In the genomic region with DNA sequence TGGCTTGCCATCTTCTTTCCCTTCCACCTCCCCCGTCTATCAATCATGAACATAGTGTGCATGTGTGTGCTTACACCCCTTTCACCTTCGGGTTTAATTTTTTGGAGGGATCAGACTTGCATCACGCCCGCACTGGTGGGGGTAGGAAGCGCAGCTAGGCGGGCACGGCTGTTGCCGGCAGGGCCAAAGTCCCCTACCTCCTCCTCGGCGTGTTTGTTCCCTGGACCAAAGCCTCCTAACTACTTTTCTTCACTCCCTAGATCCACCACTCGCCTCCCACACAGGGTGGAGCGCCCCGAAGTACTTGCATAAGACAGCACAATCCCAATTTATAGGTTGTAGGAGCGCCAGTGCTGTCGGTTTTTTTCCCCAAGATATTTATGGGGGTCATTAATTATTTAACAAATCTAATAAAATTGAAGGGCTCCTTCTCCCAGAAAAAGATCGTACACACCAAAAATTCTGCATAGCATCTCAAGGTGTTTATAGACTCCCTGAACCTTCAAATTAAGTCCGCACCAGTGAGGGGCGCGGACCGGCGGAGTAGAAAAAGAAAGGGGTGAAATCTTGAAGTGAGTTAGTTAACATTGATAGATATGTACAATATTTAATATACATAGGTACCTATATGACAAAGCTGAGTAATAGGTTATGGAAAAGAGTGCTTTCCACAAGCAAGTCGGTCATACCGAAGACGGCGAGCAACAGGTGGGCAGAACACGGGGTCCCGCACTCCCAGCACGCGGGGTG, we compare ENCODE assay signal across 8 cellular contexts. TPM values are rescaled to one million over a fixed set of nuclear protein-coding genes. Genes with fewer than 3 reads are reported as not detected.
DNase-seq lines count a peak whose midpoint lies in the region; ATAC-seq and TF ChIP-seq lines count a peak whose summit lies in the region.

No MANE protein-coding gene starts in this region.

- H3K27me3 Mint-ChIP-seq in CD4-positive, alpha-beta memory T cell = peaks cover 37 to 51% of the 10 kb centered on the region in 2 donors
- H3K27me3 Mint-ChIP-seq in memory B cell (peaks cover 38% of the 10 kb centered on the region), HFFc6 (ENCODE audit: insufficient read depth) (peaks cover 12% of the 10 kb centered on the region)

- ATAC-seq in memory B cell (ENCODE audit: low read depth) = peak; percentile 38
- no peak for ATAC-seq in upper lobe of right lung

- H3K9me3 ChIP-seq in CD4-positive, alpha-beta memory T cell (ENCODE audit: control insufficient read depth in 1 of 2, low read length in 2 of 2) = no peaks in the 10 kb centered on the region
- no peaks in the 10 kb centered on the region for H3K9me3 ChIP-seq in upper lobe of right lung

- POLR2A ChIA-PET in CD4-positive, alpha-beta memory T cell (lab: Charles Lee; ENCODE audit: partially characterized antibody) = no interaction called here

- no peak overlapping the region for H3K4me3 ChIP-seq in CD4-positive, alpha-beta memory T cell (ENCODE audit: low read length in 2 of 2)
- H3K4me3 ChIP-seq in cardiac fibroblast (replicated peaks in 1 of 2; ENCODE audit: low read depth in 2 of 2, low read length in 2 of 2) = peak overlapping the region; percentile 55 to 77
- peak overlapping the region; percentile 52 for H3K4me3 ChIP-seq in upper lobe of right lung

- H3K27me3 ChIP-seq in CD4-positive, alpha-beta memory T cell (ENCODE audit: insufficient read depth, low read length) = peaks cover 9% of the 10 kb centered on the region
- peaks cover 38% of the 10 kb centered on the region for H3K27me3 ChIP-seq in upper lobe of right lung

- no peak for DNase-seq in CD4-positive, alpha-beta memory T cell
- DNase-seq in KBM-7 (peak; percentile 59), cardiac fibroblast (ENCODE audit: low read depth in 2 of 2) (no peak), memory B cell (ENCODE audit: low spot score in 2 of 2) (no peak), upper lobe of right lung (no peak), SIG-M5 treated with dmso at 0.1 percent for 504 hours (lab: John Stamatoyannopoulos, UW; ENCODE audit: unreplicated experiment) (no peak), DMS53 treated with DMSO at 0.1 percent for 48 hours (lab: John Stamatoyannopoulos, UW; ENCODE audit: unreplicated experiment) (no peak), HFFc6 (no peak)

- CTCF ChIA-PET in CD4-positive, alpha-beta memory T cell (lab: Charles Lee; ENCODE audit: partially characterized antibody) = no interaction called here

- intact Hi-C loops in CD4-positive, alpha-beta memory T cell (cut with micrococcal nuclease) = no loop called here
- intact Hi-C loops in upper lobe of right lung (cut with DNase I) = no loop called here

- H3K27ac ChIP-seq in CD4-positive, alpha-beta memory T cell (ENCODE audit: low read depth, low read length) = no peak overlapping the region
- H3K27ac ChIP-seq in upper lobe of right lung = no peak overlapping the region

- peak overlapping the region in 2 of 7 donors; percentile 23 to 27 for H3K27ac Mint-ChIP-seq in CD4-positive, alpha-beta memory T cell
- H3K27ac Mint-ChIP-seq in memory B cell = no peak overlapping the region
- no peak overlapping the region for H3K27ac Mint-ChIP-seq in HFFc6

- H3K4me1 ChIP-seq in CD4-positive, alpha-beta memory T cell (ENCODE audit: insufficient read depth, low read length) = no peaks in the 10 kb centered on the region
- H3K4me1 ChIP-seq in upper lobe of right lung = peaks cover 18% of the 10 kb centered on the region

- H3K9me3 Mint-ChIP-seq in CD4-positive, alpha-beta memory T cell = peaks cover 0 to 5% (median 0%) of the 10 kb centered on the region in 8 donors
- H3K9me3 Mint-ChIP-seq in memory B cell (no peaks in the 10 kb centered on the region), HFFc6 (peaks cover 4% of the 10 kb centered on the region)

- TF ChIP-seq CTCF in cardiac fibroblast (IDR thresholded peaks at IDR 0.05; ENCODE audit: low read depth, low read length) (no peak), upper lobe of right lung (IDR thresholded peaks at IDR 0.05) (no peak), HFFc6 (IDR thresholded peaks at IDR 0.05) (no peak)

- H3K4me1 Mint-ChIP-seq in CD4-positive, alpha-beta memory T cell = peaks cover 6 to 17% (median 13%) of the 10 kb centered on the region in 4 donors
- H3K4me1 Mint-ChIP-seq in memory B cell = peaks cover 12% of the 10 kb centered on the region
- peaks cover 18% of the 10 kb centered on the region for H3K4me1 Mint-ChIP-seq in HFFc6 (ENCODE audit: low read depth)

- peaks cover 0 to 4% of the 10 kb centered on the region in 2 donors for H3K36me3 Mint-ChIP-seq in CD4-positive, alpha-beta memory T cell
- H3K36me3 Mint-ChIP-seq in memory B cell = no peaks in the 10 kb centered on the region
- no peaks in the 10 kb centered on the region for H3K36me3 Mint-ChIP-seq in HFFc6 (ENCODE audit: low read depth)

- in situ Hi-C loops in KBM-7 (cut with MboI; ENCODE audit: low pct_unique_long_range_greater_than_20kb, low sequenced_read_pairs) = no loop called here

- no peaks in the 10 kb centered on the region for H3K36me3 ChIP-seq in CD4-positive, alpha-beta memory T cell (ENCODE audit: insufficient read depth, low read length)
- no peaks in the 10 kb centered on the region for H3K36me3 ChIP-seq in upper lobe of right lung

- peak overlapping the region; percentile 75 to 86 (median 82) for H3K4me3 Mint-ChIP-seq in CD4-positive, alpha-beta memory T cell
- peak overlapping the region; percentile 77 for H3K4me3 Mint-ChIP-seq in memory B cell
- H3K4me3 Mint-ChIP-seq in HFFc6 = no peak overlapping the region

RNA-seq across cellular contexts. Expression of a gene that starts 0.7 kb away (rescaled TPM):
- under 1 TPM; 0.76 to 0.86 TPM for total RNA-seq in CD4-positive, alpha-beta memory T cell
- under 1 TPM; 0.52 to 0.65 TPM for polyA plus RNA-seq in CD4-positive, alpha-beta memory T cell
- 1.9 TPM for total RNA-seq in upper lobe of right lung
- total RNA-seq in HFFc6 (2021; fragmentation: NEBNext Ultra II Directional; extraction: Animal tissue kit (Norgen Biotek cat#: 25700)) = under 1 TPM in 1 of 6 experiments, not detected in 5; 0.17 TPM

Comparison
In these comparisons a context has a peak if more than half of its experiments do, and no peak if none do; other contexts are left out.
1. H3K4me3 ChIP-seq: peak in cardiac fibroblast (2 of 2) and upper lobe of right lung (single experiment); none in CD4-positive, alpha-beta memory T cell (0 of 2).